ENCODE assay signal across 9 cellular contexts in genomic region chr17:48612456-48612853, GRCh38. TPM values are rescaled to one million over a fixed set of nuclear protein-coding genes. Genes with fewer than 3 reads are reported as not detected.
A peak's percentile ranks its signal among the peaks of the same experiment; 100 is the strongest.
DNase-seq lines count a peak whose midpoint lies in the region; ATAC-seq and TF ChIP-seq lines count a peak whose summit lies in the region.
"Had no signal": no experiment of that assay in that cellular context is flagged by ENCODE, and none has a peak within 500 bp of the region (broad histone marks: within the 10 kb centered on the region; RNA-seq: fewer than 3 reads in every experiment).

No MANE protein-coding gene starts in this region.

- TF ChIP-seq CTCF in PC-9 (conservative IDR thresholded peaks at IDR 0.05), result no peak
- TF ChIP-seq CTCF in smooth muscle cell (IDR thresholded peaks at IDR 0.05; ENCODE audit: borderline replicate concordance, insufficient read depth, poor library complexity, severe bottlenecking), result no peak

- H3K27ac ChIP-seq in PC-9 (0 out of 2 replicates have a peak overlapping the region, but pooled peaks have one; percentile 31), epithelial cell of prostate (peak overlapping the region; percentile 57), smooth muscle cell (ENCODE audit: low read depth) (peak overlapping the region; percentile 79)
- H3K27ac ChIP-seq: C4-2B had no signal

- H3K27me3 ChIP-seq in PC-9 (ENCODE audit: insufficient read depth, low read depth) (no peaks in the 10 kb centered on the region), smooth muscle cell (ENCODE audit: low read depth) (peaks cover 36% of the 10 kb centered on the region)

- ATAC-seq in HG02759 (IDR thresholded peaks at IDR 0.05; ENCODE audit: unreplicated experiment), result no peak

- H3K4me1 ChIP-seq in PC-9 (replicated peaks; ENCODE audit: insufficient read depth) (peaks cover 20% of the 10 kb centered on the region), smooth muscle cell (ENCODE audit: low read depth) (peaks cover 7% of the 10 kb centered on the region)

- H4K20me1 ChIP-seq in PC-9 (ENCODE audit: insufficient read depth) (no peaks in the 10 kb centered on the region), smooth muscle cell (ENCODE audit: low read depth) (peaks cover 16% of the 10 kb centered on the region)

- BruUV-seq in PC-9 (replicated peaks; lab: Mats Ljungman, UMichigan), result no TSS peak

- H3K36me3 ChIP-seq in PC-9 (ENCODE audit: low read depth) (no peaks in the 10 kb centered on the region), smooth muscle cell (ENCODE audit: low read depth) (no peaks in the 10 kb centered on the region)

- DNase-seq in NCI-H345 (lab: John Stamatoyannopoulos, UW) (peak; percentile 87), NCI-H345 treated with DMSO at 0.1 percent for 48 hours (lab: John Stamatoyannopoulos, UW; ENCODE audit: unreplicated experiment) (no peak), PC-9 (no peak), epithelial cell of prostate (ENCODE audit: low read depth, low spot score) (no peak), smooth muscle cell (lab: John Stamatoyannopoulos, UW; ENCODE audit: unreplicated experiment) (no peak), NCI-H2107 (lab: John Stamatoyannopoulos, UW) (no peak), cortex of kidney (lab: John Stamatoyannopoulos, UW) (no peak)

- H2AFZ ChIP-seq in PC-9 (peak overlapping the region; percentile 92), smooth muscle cell (ENCODE audit: low read depth) (peak overlapping the region; percentile 22)

- H3K4me2 ChIP-seq in PC-9, result peak overlapping the region; percentile 88
- peak overlapping the region; percentile 98 for H3K4me2 ChIP-seq in smooth muscle cell

- H3K9me3 ChIP-seq in PC-9 (ENCODE audit: insufficient read depth, low read depth) (no peaks in the 10 kb centered on the region), smooth muscle cell (replicated peaks; ENCODE audit: low read depth) (no peaks in the 10 kb centered on the region)

- intact Hi-C loops in PC-9 (cut with micrococcal nuclease; ENCODE audit: unreplicated experiment), result loop anchor here (10.0 kb wide), 1 partner anchor 668 kb away; the partner anchor contains the start of gene PNPO

- H3K4me3 ChIP-seq in PC-9 (peak overlapping the region; percentile 80), smooth muscle cell (peak overlapping the region; percentile 69)

- H3K9me2 ChIP-seq in PC-9 (ENCODE audit: insufficient read depth), result no peaks in the 10 kb centered on the region

- peak overlapping the region; percentile 45 for H3K9ac ChIP-seq in smooth muscle cell (ENCODE audit: low read depth)

- POLR2A ChIA-PET in PC-9 (lab: Charles Lee; ENCODE audit: unreplicated experiment), result interaction anchor here (0.6 kb wide), 1 partner anchor 685 kb away, joined by 3 read pairs; no protein-coding TSS in a partner anchor

- CTCF ChIA-PET in PC-9 (lab: Charles Lee), result interaction anchor here (0.6 to 1.2 kb wide), 6 partner anchors 8 to 583 kb away, joined by 3 to 12 read pairs (median 3); partner anchors contain the start of gene HOXB6

- H3F3A ChIP-seq in PC-9 (ENCODE audit: insufficient read depth, low read depth) (no peaks in the 10 kb centered on the region), smooth muscle cell (ENCODE audit: low read depth) (peaks cover 13% of the 10 kb centered on the region)

- 2% methylated on average over 12 of the region's 15 CpGs for WGBS in smooth muscle cell (ENCODE audit: low lambda C conversion rate)

- H3K79me2 ChIP-seq in PC-9 (ENCODE audit: low read depth) (peaks cover 24% of the 10 kb centered on the region), smooth muscle cell (ENCODE audit: low read depth) (peaks cover 65% of the 10 kb centered on the region)

RNA-seq across cellular contexts. Expression of gene HOXB7, which starts 1.6 kb away (rescaled TPM):
- total RNA-seq in PC-9 (2021), result 28.2 and 34.0 TPM in 2 replicates
- 13.7 and 16.1 TPM in 2 replicates for total RNA-seq in smooth muscle cell
- polyA plus RNA-seq in smooth muscle cell, result 29.7 and 33.4 TPM in 2 replicates

RNA-seq across cellular contexts. Expression of gene HOXB8, which starts 2.6 kb away (rescaled TPM):
- total RNA-seq in PC-9 (2021) (0.70 and 1.3 TPM in 2 replicates), smooth muscle cell (2.0 and 3.8 TPM in 2 replicates)
- polyA plus RNA-seq in smooth muscle cell, result 0.15 and 0.94 TPM in 2 replicates

RNA-seq across cellular contexts. Expression of gene HOXB6, which starts 7.7 kb away (rescaled TPM):
- 27.9 and 30.7 TPM in 2 replicates for total RNA-seq in PC-9 (2021)
- 6.3 and 7.2 TPM in 2 replicates for total RNA-seq in smooth muscle cell
- polyA plus RNA-seq in smooth muscle cell, result 9.3 and 10.3 TPM in 2 replicates

RNA-seq across cellular contexts. Expression of gene HOXB9, which starts 13.7 kb away (rescaled TPM):
- total RNA-seq in PC-9 (2021) (0.30 and 0.70 TPM in 2 replicates), smooth muscle cell (24.3 and 25.8 TPM in 2 replicates)
- polyA plus RNA-seq in smooth muscle cell, result 6.9 and 13.8 TPM in 2 replicates

RNA-seq across cellular contexts. Expression of gene HOXB5, which starts 18.9 kb away (rescaled TPM):
- total RNA-seq in PC-9 (2021) (8.3 and 12.9 TPM in 2 replicates), smooth muscle cell (0.49 and 0.94 TPM in 2 replicates)
- polyA plus RNA-seq in smooth muscle cell, result 1.4 and 1.8 TPM in 2 replicates
